ENCODE assay signal across 8 cellular contexts in genomic region chr1:74732960-74733615, GRCh38. TPM values are rescaled to one million over a fixed set of nuclear protein-coding genes. Genes with fewer than 3 reads are reported as not detected.
DNase-seq lines count a peak whose midpoint lies in the region; ATAC-seq and TF ChIP-seq lines count a peak whose summit lies in the region.

A gene with protein sequence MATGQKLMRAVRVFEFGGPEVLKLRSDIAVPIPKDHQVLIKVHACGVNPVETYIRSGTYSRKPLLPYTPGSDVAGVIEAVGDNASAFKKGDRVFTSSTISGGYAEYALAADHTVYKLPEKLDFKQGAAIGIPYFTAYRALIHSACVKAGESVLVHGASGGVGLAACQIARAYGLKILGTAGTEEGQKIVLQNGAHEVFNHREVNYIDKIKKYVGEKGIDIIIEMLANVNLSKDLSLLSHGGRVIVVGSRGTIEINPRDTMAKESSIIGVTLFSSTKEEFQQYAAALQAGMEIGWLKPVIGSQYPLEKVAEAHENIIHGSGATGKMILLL (minus strand): TSS chr1:74733050. CDS start chr1:74724821, 8,229 bp downstream.
TSS of gene TYW3 (plus strand) at chr1:74733152. CDS start at chr1:74733245, 93 bp downstream.

- H3K4me3 ChIP-seq in Karpas-422 (ENCODE audit: low read length) (peak within 1 kb of the TSS; percentile 98), fibroblast of lung (replicated peaks in 1 of 4; ENCODE audit: control extremely low read depth in 1 of 4, insufficient read depth in 1 of 4, low read depth in 3 of 4, low read length in 4 of 4) (peak within 1 kb of the TSS; percentile 87 to 98 (median 93))

- H3K36me3 Mint-ChIP-seq in naive thymus-derived CD8-positive, alpha-beta T cell = peaks cover 11 to 28% (median 23%) of the 10 kb centered on the region in 3 donors

- H3K9ac ChIP-seq in Karpas-422 (ENCODE audit: low read length) = peak within 1 kb of the TSS; percentile 96
- peak within 1 kb of the TSS; percentile 90 for H3K9ac ChIP-seq in fibroblast of lung (ENCODE audit: insufficient read depth, low read length)

- H3K27me3 Mint-ChIP-seq in naive thymus-derived CD8-positive, alpha-beta T cell = no peaks in the 10 kb centered on the region

- no peak for TF ChIP-seq CTCF in fibroblast of lung (conservative IDR thresholded peaks at IDR 0.05 in 1 of 2, IDR thresholded peaks at IDR 0.05 in 1 of 2; ENCODE audit: low read depth in 1 of 2, low read length in 2 of 2)

- H3K27ac ChIP-seq in Karpas-422 (ENCODE audit: low read length) = peak within 1 kb of the TSS; percentile 93
- peak within 1 kb of the TSS; percentile 98 for H3K27ac ChIP-seq in fibroblast of lung (ENCODE audit: insufficient read depth, low read length)

- DNase-seq in DMS79 (lab: John Stamatoyannopoulos, UW) (peak; percentile 85), Karpas-422 (peak; percentile 98), RKO (ENCODE audit: low spot score) (peak; percentile 94), activated T-helper 1 cell treated with Interleukin-2 at 50 U/mL for 16 hours (ENCODE audit: low read depth) (peak; percentile 68), fibroblast of lung (ENCODE audit: low read depth in 2 of 2) (peak; percentile 94 to 95)
- DNase-seq in naive thymus-derived CD8-positive, alpha-beta T cell = peak; percentile 59 to 90 (median 79)
- peak; percentile 67 to 80 (median 78) for DNase-seq in stimulated activated naive CD4-positive, alpha-beta T cell (lab: John Stamatoyannopoulos, UW)

- H3K9me2 ChIP-seq in Karpas-422 (replicated peaks; ENCODE audit: insufficient read depth, low read length) = no peaks in the 10 kb centered on the region

- H2AFZ ChIP-seq in Karpas-422 (ENCODE audit: low read length) = peak within 1 kb of the TSS; percentile 95
- peak within 1 kb of the TSS; percentile 100 for H2AFZ ChIP-seq in fibroblast of lung (ENCODE audit: low read length)

- no peaks in the 10 kb centered on the region for H3K9me3 Mint-ChIP-seq in naive thymus-derived CD8-positive, alpha-beta T cell

- H4K20me1 ChIP-seq in Karpas-422 (ENCODE audit: insufficient read depth, low read depth, low read length) (no peaks in the 10 kb centered on the region), fibroblast of lung (ENCODE audit: control insufficient read depth, extremely low read depth, insufficient read depth, low read length) (no peaks in the 10 kb centered on the region)

- POLR2A ChIA-PET in naive thymus-derived CD8-positive, alpha-beta T cell (lab: Charles Lee) = interaction anchor here (0.7 to 1.2 kb wide), 2 partner anchors 54 to 535 kb away, joined by 3 to 5 read pairs; partner anchors contain the start of genes FPGT and LRRIQ3

- H3K4me2 ChIP-seq in Karpas-422 (ENCODE audit: low read depth, low read length, poor library complexity, severe bottlenecking) (peak within 1 kb of the TSS; percentile 70), fibroblast of lung (ENCODE audit: extremely low read depth, insufficient read depth, low read length) (peak within 1 kb of the TSS; percentile 88)

- no peaks in the 10 kb centered on the region for H3K27me3 ChIP-seq in Karpas-422 (ENCODE audit: low read length)
- H3K27me3 ChIP-seq in fibroblast of lung (ENCODE audit: control insufficient read depth, insufficient read depth, low read length) = no peaks in the 10 kb centered on the region

- H3K9me3 ChIP-seq in Karpas-422 (ENCODE audit: low read length) (no peaks in the 10 kb centered on the region), fibroblast of lung (ENCODE audit: control insufficient read depth, insufficient read depth, low read depth, low read length) (no peaks in the 10 kb centered on the region)

- H3K4me1 Mint-ChIP-seq in naive thymus-derived CD8-positive, alpha-beta T cell = peaks cover 16 to 55% (median 47%) of the 10 kb centered on the region in 4 donors

- H3K4me3 Mint-ChIP-seq in naive thymus-derived CD8-positive, alpha-beta T cell = peak within 1 kb of the TSS; percentile 93 to 99 (median 96)

- H3K4me1 ChIP-seq in Karpas-422 (ENCODE audit: low read length) (peaks cover 30% of the 10 kb centered on the region), fibroblast of lung (ENCODE audit: control insufficient read depth, extremely low read depth, insufficient read depth, low read length) (peaks cover 12% of the 10 kb centered on the region)

- peaks cover 82% of the 10 kb centered on the region for H3K79me2 ChIP-seq in Karpas-422 (ENCODE audit: low read length)
- H3K79me2 ChIP-seq in fibroblast of lung (ENCODE audit: control insufficient read depth, insufficient read depth, low read length) = peaks cover 26% of the 10 kb centered on the region

- H3K36me3 ChIP-seq in Karpas-422 (ENCODE audit: insufficient read depth, low read length) (peaks cover 42% of the 10 kb centered on the region), fibroblast of lung (ENCODE audit: control insufficient read depth, insufficient read depth, low read length) (peaks cover 6% of the 10 kb centered on the region)

- peak; percentile 60 for ATAC-seq in GM21786 (IDR thresholded peaks at IDR 0.05; ENCODE audit: unreplicated experiment)
- peak; percentile 79 to 86 for ATAC-seq in naive thymus-derived CD8-positive, alpha-beta T cell

- peak within 1 kb of the TSS; percentile 92 to 99 (median 96) for H3K27ac Mint-ChIP-seq in naive thymus-derived CD8-positive, alpha-beta T cell

RNA-seq across cellular contexts. Expression of the first gene that starts in this region (rescaled TPM):
- 40.0 and 63.4 TPM in 2 replicates for total RNA-seq in Karpas-422 (2014; rRNA removed; shearing (Covaris generic); ENCODE audit: low replicate concordance)
- total RNA-seq in fibroblast of lung = 36.0 and 50.2 TPM in 2 replicates
- polyA plus RNA-seq in fibroblast of lung = 79.3 and 85.9 TPM in 2 replicates
- polyA plus RNA-seq in fibroblast of lung (2012) = 33.1 and 38.6 TPM in 2 replicates
- 9.3 and 10.7 TPM in 2 replicates for polyA minus RNA-seq in fibroblast of lung (ENCODE audit: low replicate concordance)
- total RNA-seq in naive thymus-derived CD8-positive, alpha-beta T cell = 10 to 100 TPM; 18.2 to 19.1 TPM
- polyA plus RNA-seq in naive thymus-derived CD8-positive, alpha-beta T cell = 10 to 100 TPM; 31.4 to 42.1 (median 35.5) TPM

RNA-seq across cellular contexts. Expression of gene TYW3, which starts in this region (rescaled TPM):
- 15.9 and 33.0 TPM in 2 replicates for total RNA-seq in Karpas-422 (2014; rRNA removed; shearing (Covaris generic); ENCODE audit: low replicate concordance)
- total RNA-seq in fibroblast of lung = 15.9 and 16.8 TPM in 2 replicates
- polyA plus RNA-seq in fibroblast of lung = 22.6 and 23.7 TPM in 2 replicates
- 17.3 and 18.0 TPM in 2 replicates for polyA plus RNA-seq in fibroblast of lung (2012)
- 2.4 and 13.2 TPM in 2 replicates for polyA minus RNA-seq in fibroblast of lung (ENCODE audit: low replicate concordance)
- total RNA-seq in naive thymus-derived CD8-positive, alpha-beta T cell = 10 to 100 TPM; 20.9 to 22.5 TPM
- polyA plus RNA-seq in naive thymus-derived CD8-positive, alpha-beta T cell = 10 to 100 TPM in 2 of 3 donors, 1 to 10 TPM in 1; 8.1 to 12.7 (median 11.6) TPM

Comparison
In these comparisons a context has a peak if more than half of its experiments do, and no peak if none do; other contexts are left out.
1. Peak in every context shown above with its lines: DNase-seq, ATAC-seq, H3K4me3 ChIP-seq and H3K27ac ChIP-seq.